In the genomic region with DNA sequence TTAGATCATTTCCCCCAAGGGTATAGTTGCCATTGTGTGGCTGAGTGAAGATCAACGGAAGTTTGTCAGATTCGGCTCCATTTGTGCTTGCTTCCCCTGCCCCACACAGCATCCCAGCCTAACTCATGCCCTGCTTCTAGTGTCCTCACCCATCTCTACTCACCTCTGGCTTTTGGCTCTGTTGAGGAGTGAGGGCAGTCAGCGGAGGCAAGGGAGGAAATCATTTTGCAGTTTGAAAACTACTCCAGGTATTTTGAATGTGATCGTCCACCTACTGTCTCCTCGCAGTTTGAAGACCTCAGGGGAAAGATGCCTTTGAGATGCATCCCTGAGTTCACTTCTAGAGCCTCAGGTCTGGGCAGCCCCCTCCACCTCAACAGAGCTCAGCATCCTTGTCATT, we compare ENCODE assay signal across 33 cellular contexts.
DNase-seq lines count a peak whose midpoint lies in the region; ATAC-seq, FAIRE-seq and TF ChIP-seq lines count a peak whose summit lies in the region.
"Had no signal": no experiment of that assay in that cellular context is flagged by ENCODE, and none has a peak within 500 bp of the region (broad histone marks: within the 10 kb centered on the region; RNA-seq: fewer than 3 reads in every experiment).

No MANE protein-coding gene starts in this region.

- 91 to 95% methylated on average over 4 to 5 of the region's 5 CpGs for WGBS in transverse colon (ENCODE audit: low coverage in 1 of 2), 2 donors

- no peak overlapping the region for H3K4me3 ChIP-seq in astrocyte (ENCODE audit: insufficient read depth, low read depth, low read length)
- no peak overlapping the region for H3K4me3 ChIP-seq in muscle layer of duodenum (ENCODE audit: low read depth in 1 of 2, low read length in 2 of 2)
- no peak overlapping the region for H3K4me3 ChIP-seq in transverse colon
- H3K4me3 ChIP-seq: body of pancreas, GM12878, ovary, SJCRH30, uterus had no signal

- peaks cover 54% of the 10 kb centered on the region for H3K4me1 ChIP-seq in astrocyte (ENCODE audit: insufficient read depth, low read length)
- H3K4me1 ChIP-seq in muscle layer of duodenum (ENCODE audit: control insufficient read depth in 1 of 2, insufficient read depth in 2 of 2, low read length in 2 of 2): peaks cover 8 to 13% of the 10 kb centered on the region in 2 donors
- peaks cover 8 to 33% (median 21%) of the 10 kb centered on the region in 4 donors for H3K4me1 ChIP-seq in transverse colon

- no peak overlapping the region for H3K27ac Mint-ChIP-seq in activated CD4-positive, alpha-beta T cell treated with anti-CD3 and anti-CD28 coated beads, Interleukin-2, amount 10 ng/mL, durations not matched to agents 24 days and 14 days
- H3K27ac Mint-ChIP-seq in astrocyte (ENCODE audit: unreplicated experiment): peak overlapping the region; percentile 18
- no peak overlapping the region for H3K27ac Mint-ChIP-seq in activated naive CD8-positive, alpha-beta T cell treated with anti-CD3 and anti-CD28 coated beads for 36 hours
- H3K27ac Mint-ChIP-seq: activated naive CD8-positive, alpha-beta T cell treated with anti-CD3 and anti-CD28 coated beads, Interleukin-2, amount 50 U/mL, for 24 hours; activated T-cell treated with anti-CD3 and anti-CD28 coated beads, Interleukin-2, amount 50 U/mL, for 24 hours; CD4-positive, alpha-beta memory T cell; nephron; stimulated activated effector memory CD8-positive, alpha-beta T cell treated with anti-CD3 and anti-CD28 coated beads, Interleukin-12 subunit alpha, Interleukin-12 subunit beta, amount 100 ng/mL, for 72 hours; T-helper 17 cell had no signal

- intact Hi-C loops in activated CD4-positive, alpha-beta T cell treated with anti-CD3 and anti-CD28 coated beads, Interleukin-2, amount 10 ng/mL, durations not matched to agents 24 days and 14 days (cut with micrococcal nuclease): no loop called here
- intact Hi-C loops in transverse colon (cut with DNase I; ENCODE audit: low total_unique reads): no loop called here

- H3K27ac ChIP-seq in astrocyte (ENCODE audit: low read depth, low read length): peak overlapping the region; percentile 92
- peak overlapping the region; percentile 74 for H3K27ac ChIP-seq in muscle layer of duodenum (ENCODE audit: low read length)
- H3K27ac ChIP-seq in transverse colon: peak overlapping the region; percentile 29 to 78 (median 54)
- H3K27ac ChIP-seq: ovary, SJCRH30, uterus had no signal

- H3K27me3 ChIP-seq in astrocyte (ENCODE audit: insufficient read depth, low read length) (no peaks in the 10 kb centered on the region), muscle layer of duodenum (ENCODE audit: low read depth, low read length) (no peaks in the 10 kb centered on the region), transverse colon (no peaks in the 10 kb centered on the region)
- H3K27me3 ChIP-seq: body of pancreas, ovary, SJCRH30, uterus had no signal

- no peak overlapping the region for H3K4me2 ChIP-seq in astrocyte (ENCODE audit: low read length)

- peaks cover 57% of the 10 kb centered on the region for H3K36me3 ChIP-seq in astrocyte (ENCODE audit: insufficient read depth, low read length)
- H3K36me3 ChIP-seq in muscle layer of duodenum (ENCODE audit: control insufficient read depth in 1 of 2, insufficient read depth in 2 of 2, low read length in 2 of 2): peaks cover 23 to 36% of the 10 kb centered on the region in 2 donors
- H3K36me3 ChIP-seq in transverse colon: peaks cover 0 to 22% (median 2%) of the 10 kb centered on the region in 4 donors
- H3K36me3 ChIP-seq: ovary, uterus had no signal

- H3K4me1 Mint-ChIP-seq in activated CD4-positive, alpha-beta T cell treated with anti-CD3 and anti-CD28 coated beads, Interleukin-2, amount 10 ng/mL, durations not matched to agents 24 days and 14 days: peaks cover 2% of the 10 kb centered on the region
- peaks cover 51% of the 10 kb centered on the region for H3K4me1 Mint-ChIP-seq in astrocyte (ENCODE audit: low read depth, unreplicated experiment)
- H3K4me1 Mint-ChIP-seq in activated naive CD8-positive, alpha-beta T cell treated with anti-CD3 and anti-CD28 coated beads for 36 hours: no peaks in the 10 kb centered on the region
- H3K4me1 Mint-ChIP-seq: CD4-positive, alpha-beta memory T cell; stimulated activated effector memory CD8-positive, alpha-beta T cell treated with anti-CD3 and anti-CD28 coated beads, Interleukin-12 subunit alpha, Interleukin-12 subunit beta, amount 100 ng/mL, for 72 hours; T-helper 17 cell had no signal

- peak; percentile 36 for DNase-seq in activated CD4-positive, alpha-beta T cell treated with anti-CD3 and anti-CD28 coated beads, Interleukin-2, amount 10 ng/mL, durations not matched to agents 24 days and 14 days
- no peak for DNase-seq in activated CD4-positive, alpha-beta T cell treated with anti-CD3 and anti-CD28 coated beads, Interleukin-2, amount 50 U/mL, for 4 hours
- DNase-seq in astrocyte (ENCODE audit: low read depth) (no peak), transverse colon (no peak), SK-N-DZ (ENCODE audit: low spot score) (no peak)
- no peak for DNase-seq in activated naive CD8-positive, alpha-beta T cell treated with anti-CD3 and anti-CD28 coated beads for 36 hours
- DNase-seq: 8988T; activated CD4-positive, alpha-beta T cell treated with anti-CD3 and anti-CD28 coated beads for 4 hours; activated gamma-delta T cell treated with Interleukin-2 at 50 U/mL for 16 hours; activated naive CD8-positive, alpha-beta T cell treated with anti-CD3 and anti-CD28 coated beads, Interleukin-2, amount 50 U/mL, for 24 hours; activated T-cell treated with anti-CD3 and anti-CD28 coated beads, Interleukin-2, amount 50 U/mL, for 24 hours; AML-193; body of pancreas; CD4-positive, alpha-beta memory T cell; EL; glutamatergic neuron; islet precursor cell; left ventricle myocardium superior; midbrain; NCI-H1092; NCI-H187 treated with DMSO at 0.1 percent for 48 hours; NCI-H524 treated with DMSO at 0.1 percent for 48 hours; ovary; SJCRH30; stimulated activated CD4-positive, alpha-beta T cell treated with anti-CD3 and anti-CD28 coated beads, Interleukin-4, amount 100 ng/mL, for 24 hours; substantia nigra; T-helper 17 cell; uterus had no signal

- peaks cover 48% of the 10 kb centered on the region for H3K79me2 ChIP-seq in astrocyte (ENCODE audit: insufficient read depth, low read length)

- no peaks in the 10 kb centered on the region for H3K27me3 Mint-ChIP-seq in activated CD4-positive, alpha-beta T cell treated with anti-CD3 and anti-CD28 coated beads, Interleukin-2, amount 10 ng/mL, durations not matched to agents 24 days and 14 days
- H3K27me3 Mint-ChIP-seq in astrocyte (ENCODE audit: low read depth, unreplicated experiment): no peaks in the 10 kb centered on the region
- no peaks in the 10 kb centered on the region for H3K27me3 Mint-ChIP-seq in activated naive CD8-positive, alpha-beta T cell treated with anti-CD3 and anti-CD28 coated beads for 36 hours
- H3K27me3 Mint-ChIP-seq: activated naive CD8-positive, alpha-beta T cell treated with anti-CD3 and anti-CD28 coated beads, Interleukin-2, amount 50 U/mL, for 24 hours; activated T-cell treated with anti-CD3 and anti-CD28 coated beads, Interleukin-2, amount 50 U/mL, for 24 hours; CD4-positive, alpha-beta memory T cell; T-helper 17 cell had no signal

- no peak for ATAC-seq in HG03039 (IDR thresholded peaks at IDR 0.05; ENCODE audit: unreplicated experiment)
- ATAC-seq: activated naive CD8-positive, alpha-beta T cell treated with anti-CD3 and anti-CD28 coated beads, Interleukin-2, amount 50 U/mL, for 24 hours; GM12878; left ventricle myocardium superior; stimulated activated effector memory CD8-positive, alpha-beta T cell treated with anti-CD3 and anti-CD28 coated beads, Interleukin-12 subunit alpha, Interleukin-12 subunit beta, amount 100 ng/mL, for 72 hours; T-helper 17 cell had no signal

- no peak for FAIRE-seq in astrocyte (lab: Jason Lieb, UNC)
- FAIRE-seq: GM12878 had no signal

- TF ChIP-seq POLR2A in transverse colon (IDR thresholded peaks at IDR 0.05): no peak

- no peak overlapping the region for H2AFZ ChIP-seq in astrocyte (ENCODE audit: low read depth, low read length)

- no peak for TF ChIP-seq EP300 in transverse colon (IDR thresholded peaks at IDR 0.05; ENCODE audit: low read depth)

- no peaks in the 10 kb centered on the region for H4K20me1 ChIP-seq in astrocyte (ENCODE audit: insufficient read depth, low read length)

- H3K9me3 ChIP-seq in astrocyte (ENCODE audit: insufficient read depth, low read depth, low read length) (no peaks in the 10 kb centered on the region), muscle layer of duodenum (ENCODE audit: control insufficient read depth in 1 of 2, low read length in 2 of 2) (peaks cover 0 to 2% of the 10 kb centered on the region in 2 donors), transverse colon (no peaks in the 10 kb centered on the region)
- H3K9me3 ChIP-seq: body of pancreas, ovary, SJCRH30, uterus had no signal

- peaks cover 25% of the 10 kb centered on the region for H3K36me3 Mint-ChIP-seq in activated CD4-positive, alpha-beta T cell treated with anti-CD3 and anti-CD28 coated beads, Interleukin-2, amount 10 ng/mL, durations not matched to agents 24 days and 14 days (ENCODE audit: low read depth)
- peaks cover 55% of the 10 kb centered on the region for H3K36me3 Mint-ChIP-seq in astrocyte (ENCODE audit: low read depth, unreplicated experiment)
- H3K36me3 Mint-ChIP-seq in activated naive CD8-positive, alpha-beta T cell treated with anti-CD3 and anti-CD28 coated beads for 36 hours: peaks cover 46% of the 10 kb centered on the region

- peaks cover 5% of the 10 kb centered on the region for H3K9me3 Mint-ChIP-seq in activated CD4-positive, alpha-beta T cell treated with anti-CD3 and anti-CD28 coated beads, Interleukin-2, amount 10 ng/mL, durations not matched to agents 24 days and 14 days
- H3K9me3 Mint-ChIP-seq in astrocyte (ENCODE audit: unreplicated experiment): peaks cover 12% of the 10 kb centered on the region
- H3K9me3 Mint-ChIP-seq in activated naive CD8-positive, alpha-beta T cell treated with anti-CD3 and anti-CD28 coated beads for 36 hours: peaks cover 3% of the 10 kb centered on the region
- H3K9me3 Mint-ChIP-seq: stimulated activated effector memory CD8-positive, alpha-beta T cell treated with anti-CD3 and anti-CD28 coated beads, Interleukin-12 subunit alpha, Interleukin-12 subunit beta, amount 100 ng/mL, for 72 hours had no signal

- no peak for TF ChIP-seq CTCF in astrocyte (IDR thresholded peaks at IDR 0.05; ENCODE audit: insufficient read depth, low read depth, low read length)
- no peak for TF ChIP-seq CTCF in transverse colon (IDR thresholded peaks at IDR 0.05)

- in situ Hi-C loops in transverse colon (cut with MboI; ENCODE audit: low pct_ligation_motif_present in 1 of 4, low pct_unique_long_range_greater_than_20kb in 1 of 4, low sequenced_read_pairs in 3 of 4): loop anchor here in 1 of 4 donors (25.0 kb wide), 1 partner anchor 119 kb away; the partner anchor contains the start of gene CRIM1

- H3K4me3 Mint-ChIP-seq in activated CD4-positive, alpha-beta T cell treated with anti-CD3 and anti-CD28 coated beads, Interleukin-2, amount 10 ng/mL, durations not matched to agents 24 days and 14 days: no peak overlapping the region
- no peak overlapping the region for H3K4me3 Mint-ChIP-seq in astrocyte (ENCODE audit: unreplicated experiment)
- no peak overlapping the region for H3K4me3 Mint-ChIP-seq in activated naive CD8-positive, alpha-beta T cell treated with anti-CD3 and anti-CD28 coated beads for 36 hours
- H3K4me3 Mint-ChIP-seq: activated naive CD8-positive, alpha-beta T cell treated with anti-CD3 and anti-CD28 coated beads, Interleukin-2, amount 50 U/mL, for 24 hours; activated T-cell treated with anti-CD3 and anti-CD28 coated beads, Interleukin-2, amount 50 U/mL, for 24 hours; CD4-positive, alpha-beta memory T cell; nephron; stimulated activated effector memory CD8-positive, alpha-beta T cell treated with anti-CD3 and anti-CD28 coated beads, Interleukin-12 subunit alpha, Interleukin-12 subunit beta, amount 100 ng/mL, for 72 hours; T-helper 17 cell had no signal

- no peak overlapping the region for H3K9ac ChIP-seq in astrocyte (ENCODE audit: low read length)
